ENCODE assay signal across 20 cellular contexts in the genomic region with DNA sequence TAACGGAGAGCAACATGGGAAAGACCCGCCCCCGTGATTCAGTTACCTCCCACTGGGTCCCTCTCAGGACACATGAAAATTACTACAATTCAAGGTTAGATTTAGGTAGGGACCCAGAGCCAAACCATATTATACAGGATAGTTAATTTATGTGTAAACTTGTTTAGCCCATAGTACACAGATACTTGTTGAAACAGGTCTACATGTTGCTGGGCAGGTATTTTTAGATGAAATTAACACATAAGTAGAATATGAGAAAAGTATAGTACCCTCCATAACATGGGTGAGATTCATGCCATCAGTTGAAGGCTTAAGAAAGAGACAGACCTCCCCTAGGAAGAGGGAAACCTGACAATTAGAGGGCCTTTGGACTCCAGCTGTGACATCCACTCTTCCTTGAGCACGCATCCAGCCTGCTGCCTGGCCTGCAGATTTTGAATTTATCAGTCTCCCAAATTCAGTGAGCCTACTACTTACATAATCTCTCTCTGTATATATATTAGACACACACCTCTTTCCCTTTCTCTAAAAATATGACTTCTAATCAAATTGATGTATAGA.
DNase-seq lines count a peak whose midpoint lies in the region; ATAC-seq and TF ChIP-seq lines count a peak whose summit lies in the region.
"Had no signal": no experiment of that assay in that cellular context is flagged by ENCODE, and none has a peak within 500 bp of the region (broad histone marks: within the 10 kb centered on the region; RNA-seq: fewer than 3 reads in every experiment).

No MANE protein-coding gene starts in this region.

- ATAC-seq in WTC11 (peak; percentile 77), HG03432 (IDR thresholded peaks at IDR 0.05; ENCODE audit: unreplicated experiment) (no peak), GM19035 (IDR thresholded peaks at IDR 0.05; ENCODE audit: unreplicated experiment) (no peak)

- peak in 2 of 3 experiments; percentile 18 to 48 for DNase-seq in NCI-H1417 (lab: John Stamatoyannopoulos, UW)
- no peak for DNase-seq in NCI-H1417 treated with DMSO at 0.1 percent for 48 hours (lab: John Stamatoyannopoulos, UW)
- DNase-seq in WTC11 (ENCODE audit: low spot score), result no peak
- DNase-seq in iPS DF 4.7 (ENCODE audit: extremely low read depth, low spot score), result peak; percentile 46
- no peak for DNase-seq in hypothalamus (lab: John Stamatoyannopoulos, UW)
- DNase-seq: Calu3, DMS79 treated with DMSO at 0.1 percent for 48 hours, GF-D8, IMR-90, KG1, MM.1S, NCI-H1436, NCI-H187 treated with DMSO at 0.1 percent for 48 hours, NCI-H446, NCI-H524 treated with DMSO at 0.1 percent for 48 hours, OCI-M1, SK-N-SH, SW 1271 had no signal

- no peaks in the 10 kb centered on the region for H3K27me3 Mint-ChIP-seq in WTC11 (ENCODE audit: low read depth)

- no peaks in the 10 kb centered on the region for H3K36me3 Mint-ChIP-seq in WTC11

- POLR2A ChIA-PET in WTC11 (lab: Charles Lee), result no interaction called here

- no peaks in the 10 kb centered on the region for H3K9me3 Mint-ChIP-seq in WTC11

- no peak overlapping the region for H3K4me3 Mint-ChIP-seq in WTC11

- no peak for TF ChIP-seq CTCF in WTC11 (IDR thresholded peaks at IDR 0.05)

- CTCF ChIA-PET in WTC11 (lab: Charles Lee), result no interaction called here

- peaks cover 28% of the 10 kb centered on the region for H3K4me1 Mint-ChIP-seq in WTC11

- H3K27ac Mint-ChIP-seq in WTC11, result no peak overlapping the region

TF ChIP-seq in WTC11, 78 proteins besides CTCF, POLR2A, EP300 and RAD21 (continues in another document):
- TF ChIP-seq, protein P1, sequence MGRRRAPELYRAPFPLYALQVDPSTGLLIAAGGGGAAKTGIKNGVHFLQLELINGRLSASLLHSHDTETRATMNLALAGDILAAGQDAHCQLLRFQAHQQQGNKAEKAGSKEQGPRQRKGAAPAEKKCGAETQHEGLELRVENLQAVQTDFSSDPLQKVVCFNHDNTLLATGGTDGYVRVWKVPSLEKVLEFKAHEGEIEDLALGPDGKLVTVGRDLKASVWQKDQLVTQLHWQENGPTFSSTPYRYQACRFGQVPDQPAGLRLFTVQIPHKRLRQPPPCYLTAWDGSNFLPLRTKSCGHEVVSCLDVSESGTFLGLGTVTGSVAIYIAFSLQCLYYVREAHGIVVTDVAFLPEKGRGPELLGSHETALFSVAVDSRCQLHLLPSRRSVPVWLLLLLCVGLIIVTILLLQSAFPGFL (CRISPR knock-in tag; IDR thresholded peaks at IDR 0.05; ENCODE audit: borderline replicate concordance), result no peak
- TF ChIP-seq SMAD3 (CRISPR knock-in tag; IDR thresholded peaks at IDR 0.05; ENCODE audit: borderline replicate concordance), result no peak
- no peak for TF ChIP-seq ETV6 (CRISPR knock-in tag; IDR thresholded peaks at IDR 0.05)
- TF ChIP-seq, protein P2, sequence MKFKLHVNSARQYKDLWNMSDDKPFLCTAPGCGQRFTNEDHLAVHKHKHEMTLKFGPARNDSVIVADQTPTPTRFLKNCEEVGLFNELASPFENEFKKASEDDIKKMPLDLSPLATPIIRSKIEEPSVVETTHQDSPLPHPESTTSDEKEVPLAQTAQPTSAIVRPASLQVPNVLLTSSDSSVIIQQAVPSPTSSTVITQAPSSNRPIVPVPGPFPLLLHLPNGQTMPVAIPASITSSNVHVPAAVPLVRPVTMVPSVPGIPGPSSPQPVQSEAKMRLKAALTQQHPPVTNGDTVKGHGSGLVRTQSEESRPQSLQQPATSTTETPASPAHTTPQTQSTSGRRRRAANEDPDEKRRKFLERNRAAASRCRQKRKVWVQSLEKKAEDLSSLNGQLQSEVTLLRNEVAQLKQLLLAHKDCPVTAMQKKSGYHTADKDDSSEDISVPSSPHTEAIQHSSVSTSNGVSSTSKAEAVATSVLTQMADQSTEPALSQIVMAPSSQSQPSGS (CRISPR knock-in tag; IDR thresholded peaks at IDR 0.05; ENCODE audit: borderline replicate concordance, low read depth), result no peak
- no peak for TF ChIP-seq IRF2 (CRISPR knock-in tag; IDR thresholded peaks at IDR 0.05; ENCODE audit: borderline replicate concordance, low read depth)
- TF ChIP-seq, protein P3, sequence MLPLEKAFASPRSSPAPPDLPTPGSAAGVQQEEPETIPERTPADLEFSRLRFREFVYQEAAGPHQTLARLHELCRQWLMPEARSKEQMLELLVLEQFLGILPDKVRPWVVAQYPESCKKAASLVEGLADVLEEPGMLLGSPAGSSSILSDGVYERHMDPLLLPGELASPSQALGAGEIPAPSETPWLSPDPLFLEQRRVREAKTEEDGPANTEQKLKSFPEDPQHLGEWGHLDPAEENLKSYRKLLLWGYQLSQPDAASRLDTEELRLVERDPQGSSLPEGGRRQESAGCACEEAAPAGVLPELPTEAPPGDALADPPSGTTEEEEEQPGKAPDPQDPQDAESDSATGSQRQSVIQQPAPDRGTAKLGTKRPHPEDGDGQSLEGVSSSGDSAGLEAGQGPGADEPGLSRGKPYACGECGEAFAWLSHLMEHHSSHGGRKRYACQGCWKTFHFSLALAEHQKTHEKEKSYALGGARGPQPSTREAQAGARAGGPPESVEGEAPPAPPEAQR (CRISPR knock-in tag; IDR thresholded peaks at IDR 0.05), result no peak
- TF ChIP-seq MXD4 (CRISPR knock-in tag; IDR thresholded peaks at IDR 0.05; ENCODE audit: borderline replicate concordance), result no peak
- TF ChIP-seq, protein P4, sequence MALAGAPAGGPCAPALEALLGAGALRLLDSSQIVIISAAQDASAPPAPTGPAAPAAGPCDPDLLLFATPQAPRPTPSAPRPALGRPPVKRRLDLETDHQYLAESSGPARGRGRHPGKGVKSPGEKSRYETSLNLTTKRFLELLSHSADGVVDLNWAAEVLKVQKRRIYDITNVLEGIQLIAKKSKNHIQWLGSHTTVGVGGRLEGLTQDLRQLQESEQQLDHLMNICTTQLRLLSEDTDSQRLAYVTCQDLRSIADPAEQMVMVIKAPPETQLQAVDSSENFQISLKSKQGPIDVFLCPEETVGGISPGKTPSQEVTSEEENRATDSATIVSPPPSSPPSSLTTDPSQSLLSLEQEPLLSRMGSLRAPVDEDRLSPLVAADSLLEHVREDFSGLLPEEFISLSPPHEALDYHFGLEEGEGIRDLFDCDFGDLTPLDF (CRISPR knock-in tag; IDR thresholded peaks at IDR 0.05), result no peak
- no peak for TF ChIP-seq TEAD4 (CRISPR knock-in tag; IDR thresholded peaks at IDR 0.05)
- no peak for TF ChIP-seq CBFB (CRISPR knock-in tag; IDR thresholded peaks at IDR 0.05; ENCODE audit: low read depth)
- TF ChIP-seq, protein P5, sequence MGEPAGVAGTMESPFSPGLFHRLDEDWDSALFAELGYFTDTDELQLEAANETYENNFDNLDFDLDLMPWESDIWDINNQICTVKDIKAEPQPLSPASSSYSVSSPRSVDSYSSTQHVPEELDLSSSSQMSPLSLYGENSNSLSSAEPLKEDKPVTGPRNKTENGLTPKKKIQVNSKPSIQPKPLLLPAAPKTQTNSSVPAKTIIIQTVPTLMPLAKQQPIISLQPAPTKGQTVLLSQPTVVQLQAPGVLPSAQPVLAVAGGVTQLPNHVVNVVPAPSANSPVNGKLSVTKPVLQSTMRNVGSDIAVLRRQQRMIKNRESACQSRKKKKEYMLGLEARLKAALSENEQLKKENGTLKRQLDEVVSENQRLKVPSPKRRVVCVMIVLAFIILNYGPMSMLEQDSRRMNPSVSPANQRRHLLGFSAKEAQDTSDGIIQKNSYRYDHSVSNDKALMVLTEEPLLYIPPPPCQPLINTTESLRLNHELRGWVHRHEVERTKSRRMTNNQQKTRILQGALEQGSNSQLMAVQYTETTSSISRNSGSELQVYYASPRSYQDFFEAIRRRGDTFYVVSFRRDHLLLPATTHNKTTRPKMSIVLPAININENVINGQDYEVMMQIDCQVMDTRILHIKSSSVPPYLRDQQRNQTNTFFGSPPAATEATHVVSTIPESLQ (CRISPR knock-in tag; IDR thresholded peaks at IDR 0.05), result no peak
- TF ChIP-seq NR3C1 (CRISPR knock-in tag; conservative IDR thresholded peaks at IDR 0.05; ENCODE audit: low read depth), result no peak
- no peak for TF ChIP-seq ZNF423 (CRISPR knock-in tag; IDR thresholded peaks at IDR 0.05)
- TF ChIP-seq, protein P6, sequence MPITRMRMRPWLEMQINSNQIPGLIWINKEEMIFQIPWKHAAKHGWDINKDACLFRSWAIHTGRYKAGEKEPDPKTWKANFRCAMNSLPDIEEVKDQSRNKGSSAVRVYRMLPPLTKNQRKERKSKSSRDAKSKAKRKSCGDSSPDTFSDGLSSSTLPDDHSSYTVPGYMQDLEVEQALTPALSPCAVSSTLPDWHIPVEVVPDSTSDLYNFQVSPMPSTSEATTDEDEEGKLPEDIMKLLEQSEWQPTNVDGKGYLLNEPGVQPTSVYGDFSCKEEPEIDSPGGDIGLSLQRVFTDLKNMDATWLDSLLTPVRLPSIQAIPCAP (CRISPR knock-in tag; IDR thresholded peaks at IDR 0.05), result no peak
- TF ChIP-seq, protein P7, sequence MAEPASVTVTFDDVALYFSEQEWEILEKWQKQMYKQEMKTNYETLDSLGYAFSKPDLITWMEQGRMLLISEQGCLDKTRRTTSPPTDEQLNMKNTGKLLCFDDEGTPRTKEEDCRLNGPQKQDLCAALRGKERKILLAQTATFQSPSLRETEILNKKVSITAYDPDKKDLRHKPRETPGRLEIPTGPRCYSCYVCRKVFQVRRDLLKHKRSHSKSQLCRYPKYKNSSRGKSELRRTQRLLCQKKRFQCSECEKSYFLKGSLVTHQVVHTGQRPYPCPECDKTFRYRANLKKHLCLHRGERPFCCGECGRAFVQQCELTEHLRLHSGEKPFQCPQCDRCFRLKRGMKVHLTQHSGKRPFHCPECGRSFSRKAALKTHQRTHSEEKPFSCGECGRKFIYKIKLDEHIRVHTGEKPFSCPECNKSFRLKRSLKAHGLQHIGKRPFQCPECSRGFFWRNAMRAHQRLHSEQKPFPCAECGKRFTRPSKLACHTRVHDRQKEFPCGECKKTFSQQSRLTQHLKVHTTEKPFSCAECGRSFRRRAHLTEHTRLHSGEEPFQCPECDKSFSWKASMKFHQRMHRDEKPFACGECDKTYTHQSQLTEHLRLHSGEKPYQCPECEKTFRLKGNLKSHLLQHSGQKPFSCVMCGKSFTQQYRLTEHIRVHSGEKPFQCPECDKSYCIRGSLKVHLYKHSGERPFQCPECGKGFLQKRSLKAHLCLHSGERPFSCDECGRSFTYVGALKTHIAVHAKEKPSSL (CRISPR knock-in tag; conservative IDR thresholded peaks at IDR 0.05), result no peak
- TF ChIP-seq ZNF219 (CRISPR knock-in tag; IDR thresholded peaks at IDR 0.05; ENCODE audit: borderline replicate concordance), result no peak

Comparison
In these comparisons a context has a peak if more than half of its experiments do, and no peak if none do; other contexts are left out.
1. DNase-seq: peak in NCI-H1417 (2 of 3) and iPS DF 4.7 (single experiment); none in NCI-H1417 treated with DMSO at 0.1 percent for 48 hours (single experiment), WTC11 (single experiment) and hypothalamus (0 of 51).